15 cellular contexts compared by ENCODE assay signal in the genomic region with DNA sequence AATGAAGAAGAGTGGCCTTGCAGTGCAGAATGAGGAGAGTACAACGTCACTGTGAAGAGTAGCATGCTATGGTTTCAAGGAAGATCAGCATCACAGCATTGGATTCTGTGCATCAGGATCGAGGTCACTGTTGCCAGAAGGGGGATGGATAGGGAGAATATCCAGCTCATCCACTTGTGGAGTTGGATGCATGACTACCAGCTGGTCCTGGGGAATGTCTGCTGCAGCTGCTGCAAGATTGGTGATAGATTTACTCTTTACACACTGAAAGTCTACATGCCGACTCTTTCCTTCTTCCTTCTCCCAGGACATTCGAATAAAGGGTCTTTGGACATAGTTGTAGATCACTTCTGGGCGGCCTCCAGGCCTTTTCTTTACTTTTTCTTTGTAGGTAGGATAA.
"Had no signal": no experiment of that assay in that cellular context is flagged by ENCODE, and none has a peak within 500 bp of the region (broad histone marks: within the 10 kb centered on the region; RNA-seq: fewer than 3 reads in every experiment).

No MANE protein-coding gene starts in this region.

- H3K4me1 Mint-ChIP-seq: activated CD4-positive, alpha-beta memory T cell treated with anti-CD3 and anti-CD28 coated beads, Interleukin-2, amount 10 ng/mL, durations not matched to agents 7 days and 5 days; WTC11 had no signal

- H3K27ac ChIP-seq: ascending aorta, coronary artery, tibial nerve had no signal

- DNase-seq: activated CD4-positive, alpha-beta memory T cell treated with anti-CD3 and anti-CD28 coated beads, Interleukin-2, amount 10 ng/mL, durations not matched to agents 7 days and 5 days; activated CD4-positive, alpha-beta T cell treated with anti-CD3 and anti-CD28 coated beads for 4 hours; activated gamma-delta T cell treated with Interleukin-2 at 50 U/mL for 16 hours; left cardiac atrium; mesenchymal stem cell; mucosa of descending colon; retina; stimulated activated CD4-positive, alpha-beta T cell treated with anti-CD3 and anti-CD28 coated beads, Interleukin-12 subunit alpha, Interleukin-12 subunit beta, amount 100 ng/mL, for 4 hours; stimulated activated CD4-positive, alpha-beta T cell treated with anti-CD3 and anti-CD28 coated beads, Interleukin-1b, Interleukin-23, amount 100 ng/mL, for 48 hours; stimulated activated naive CD8-positive, alpha-beta T cell treated with anti-CD3 and anti-CD28 coated beads, Interleukin-15, Interleukin-2, amounts not matched to agents 100 U/mL and 50 U/mL, for 24 hours; substantia nigra had no signal

- H3K27me3 ChIP-seq: ascending aorta, tibial nerve had no signal

- H3K9me3 Mint-ChIP-seq: activated CD4-positive, alpha-beta memory T cell treated with anti-CD3 and anti-CD28 coated beads, Interleukin-2, amount 10 ng/mL, durations not matched to agents 7 days and 5 days; WTC11 had no signal

- H3K4me3 ChIP-seq: ascending aorta, coronary artery, mucosa of descending colon, tibial nerve had no signal

- H3K27me3 Mint-ChIP-seq: activated CD4-positive, alpha-beta memory T cell treated with anti-CD3 and anti-CD28 coated beads, Interleukin-2, amount 10 ng/mL, durations not matched to agents 7 days and 5 days had no signal

- H3K9me3 ChIP-seq: ascending aorta, mucosa of descending colon, tibial nerve had no signal

- H3K27ac Mint-ChIP-seq: activated CD4-positive, alpha-beta memory T cell treated with anti-CD3 and anti-CD28 coated beads, Interleukin-2, amount 10 ng/mL, durations not matched to agents 7 days and 5 days; WTC11 had no signal

- ATAC-seq: left cardiac atrium; mucosa of descending colon; stimulated activated naive CD8-positive, alpha-beta T cell treated with anti-CD3 and anti-CD28 coated beads, Interleukin-15, Interleukin-2, amounts not matched to agents 100 U/mL and 50 U/mL, for 24 hours; WTC11 had no signal

- H3K4me3 Mint-ChIP-seq: activated CD4-positive, alpha-beta memory T cell treated with anti-CD3 and anti-CD28 coated beads, Interleukin-2, amount 10 ng/mL, durations not matched to agents 7 days and 5 days; WTC11 had no signal
